ENCODE assay signal across 27 cellular contexts in genomic region chr22:44368611-44369010, GRCh38. TPM values are rescaled to one million over a fixed set of nuclear protein-coding genes. Genes with fewer than 3 reads are reported as not detected.
"Had no signal": no experiment of that assay in that cellular context is flagged by ENCODE, and none has a peak within 500 bp of the region (broad histone marks: within the 10 kb centered on the region; RNA-seq: fewer than 3 reads in every experiment).

No MANE protein-coding gene starts in this region.

- DNase-seq: activated CD4-positive, alpha-beta T cell treated with anti-CD3 and anti-CD28 coated beads for 4 hours; activated CD4-positive, alpha-beta T cell treated with anti-CD3 and anti-CD28 coated beads, Interleukin-2, amount 50 U/mL, for 4 hours; activated naive CD4-positive, alpha-beta T cell treated with Interleukin-2 at 50 U/mL for 16 hours; activated naive CD8-positive, alpha-beta T cell treated with anti-CD3 and anti-CD28 coated beads for 36 hours; activated T-cell treated with anti-CD3 and anti-CD28 coated beads for 4 hours; activated T-cell treated with anti-CD3 and anti-CD28 coated beads, Interleukin-2, amount 50 U/mL, for 72 hours; caudate nucleus; dermis blood vessel endothelial cell; effector CD4-positive, alpha-beta T cell; foreskin keratinocyte; mammary epithelial cell; natural killer cell; retina; stimulated activated CD4-positive, alpha-beta T cell treated with anti-CD3 and anti-CD28 coated beads, Interleukin-15, amount 100 ng/mL, for 24 hours; stimulated activated naive CD4-positive, alpha-beta T cell treated with Interleukin-2 at 50 U/mL for 16 hours; SW 1271; T-helper 9 cell had no signal

- H3K9ac ChIP-seq: neural progenitor cell had no signal

- H3K4me3 Mint-ChIP-seq: activated naive CD8-positive, alpha-beta T cell treated with anti-CD3 and anti-CD28 coated beads for 36 hours; activated T-cell treated with anti-CD3 and anti-CD28 coated beads, Interleukin-2, amount 50 U/mL, for 72 hours; natural killer cell; neural progenitor cell; T-helper 1 cell treated with Interleukin-12 subunit alpha and Interleukin-12 subunit beta and Interleukin-4 antibody, amounts not matched to agents 30 μg/mL and 1 μg/mL, for 36 hours had no signal

- ATAC-seq: activated T-cell treated with anti-CD3 and anti-CD28 coated beads, Interleukin-2, amount 50 U/mL, for 72 hours; foreskin keratinocyte; natural killer cell had no signal

- H3K27ac Mint-ChIP-seq: activated naive CD8-positive, alpha-beta T cell treated with anti-CD3 and anti-CD28 coated beads for 36 hours; activated T-cell treated with anti-CD3 and anti-CD28 coated beads, Interleukin-2, amount 50 U/mL, for 72 hours; natural killer cell; neural progenitor cell; progenitor cell of endocrine pancreas; T-helper 1 cell treated with Interleukin-12 subunit alpha and Interleukin-12 subunit beta and Interleukin-4 antibody, amounts not matched to agents 30 μg/mL and 1 μg/mL, for 36 hours had no signal

- H3K4me3 ChIP-seq: adrenal gland, ascending aorta, esophagus muscularis mucosa, left ventricle myocardium inferior, neural progenitor cell, smooth muscle cell, tibial nerve had no signal

- H3K36me3 ChIP-seq: adrenal gland, ascending aorta, esophagus muscularis mucosa, left ventricle myocardium inferior, neural progenitor cell, tibial nerve had no signal

- H3K36me3 Mint-ChIP-seq: activated naive CD8-positive, alpha-beta T cell treated with anti-CD3 and anti-CD28 coated beads for 36 hours; natural killer cell; neural progenitor cell had no signal

- H3K27me3 Mint-ChIP-seq: activated naive CD8-positive, alpha-beta T cell treated with anti-CD3 and anti-CD28 coated beads for 36 hours had no signal

- H3K27ac ChIP-seq: adrenal gland, ascending aorta, esophagus muscularis mucosa, foreskin keratinocyte, left ventricle myocardium inferior, neural progenitor cell, tibial nerve, VCaP had no signal

- H3K4me1 Mint-ChIP-seq: activated naive CD8-positive, alpha-beta T cell treated with anti-CD3 and anti-CD28 coated beads for 36 hours; natural killer cell had no signal

- H3K4me1 ChIP-seq: foreskin keratinocyte had no signal

- H3K27me3 ChIP-seq: adrenal gland, ascending aorta, esophagus muscularis mucosa, neural progenitor cell, tibial nerve had no signal

- H2AFZ ChIP-seq: neural progenitor cell had no signal

- H3K9me3 ChIP-seq: adrenal gland, ascending aorta, esophagus muscularis mucosa, left ventricle myocardium inferior had no signal

- H3K4me2 ChIP-seq: neural progenitor cell, smooth muscle cell had no signal

- H3K9me3 Mint-ChIP-seq: activated naive CD8-positive, alpha-beta T cell treated with anti-CD3 and anti-CD28 coated beads for 36 hours; activated T-cell treated with anti-CD3 and anti-CD28 coated beads, Interleukin-2, amount 50 U/mL, for 72 hours; natural killer cell; neural progenitor cell; T-helper 1 cell treated with Interleukin-12 subunit alpha and Interleukin-12 subunit beta and Interleukin-4 antibody, amounts not matched to agents 30 μg/mL and 1 μg/mL, for 36 hours had no signal

RNA-seq across cellular contexts. Expression of gene SHISAL1, which starts 55.9 kb away (rescaled TPM):
- total RNA-seq: activated naive CD8-positive, alpha-beta T cell treated with anti-CD3 and anti-CD28 coated beads for 36 hours; activated T-cell treated with anti-CD3 and anti-CD28 coated beads, Interleukin-2, amount 50 U/mL, for 72 hours; dermis blood vessel endothelial cell; foreskin keratinocyte; natural killer cell had no signal
